1 cellular context compared by ENCODE assay signal in the genomic region with DNA sequence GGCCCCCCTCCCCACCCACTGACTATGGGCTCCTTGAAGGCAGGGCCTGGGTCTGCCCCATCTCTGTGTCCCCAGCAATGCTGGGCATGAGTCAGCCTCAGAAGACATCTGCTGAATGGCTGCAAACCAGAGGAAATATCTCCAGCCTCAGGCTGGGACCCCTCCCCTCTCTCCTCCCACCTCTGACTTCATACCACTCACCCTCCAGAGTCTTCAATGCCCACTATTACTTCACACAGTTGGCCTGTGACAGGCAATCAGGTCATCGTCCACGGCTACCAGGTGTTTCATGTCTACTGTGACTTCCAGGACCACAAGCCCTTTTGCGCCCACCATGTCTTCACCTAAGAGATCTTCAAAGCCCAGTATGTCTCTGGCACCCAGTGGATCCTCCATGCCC.
TF ChIP-seq lines count a peak whose summit lies in the region.

A gene with protein sequence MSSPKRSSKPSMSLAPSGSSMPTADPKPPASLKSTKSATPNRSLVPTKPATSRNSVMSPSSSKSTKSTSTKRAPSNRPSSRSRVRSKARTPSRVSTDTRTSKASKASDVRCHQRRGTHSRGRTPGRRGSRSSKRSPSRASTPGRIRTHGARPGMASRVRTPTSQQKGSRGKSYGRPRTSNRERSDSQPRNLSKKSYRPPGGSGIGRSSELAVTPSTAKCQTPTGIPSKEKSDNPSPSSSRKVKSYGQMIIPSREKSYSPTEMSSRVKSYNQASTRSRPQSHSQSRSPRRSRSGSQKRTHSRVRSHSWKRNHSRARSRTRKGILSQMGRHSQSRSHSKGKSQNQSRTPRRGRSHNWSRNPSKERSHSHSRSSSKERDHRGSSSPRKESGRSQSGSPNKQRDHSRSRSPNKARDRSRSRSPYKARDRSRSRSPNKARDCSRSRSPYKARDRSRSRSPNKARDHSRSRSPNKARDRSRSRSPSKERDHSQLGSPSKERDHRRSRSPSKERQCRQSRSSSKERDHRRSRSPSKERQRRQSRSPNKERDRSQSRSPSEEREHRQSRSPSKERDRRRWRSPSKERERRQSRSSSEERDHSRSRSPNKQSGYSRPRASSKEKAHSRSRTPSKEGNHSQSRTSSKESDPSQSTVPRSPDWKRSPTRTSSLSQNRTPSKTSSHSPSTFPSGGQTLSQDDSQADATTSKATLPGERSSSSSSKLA (plus strand): TSS at position 301 of the 400 bp plus-strand sequence. CDS start 34 bp downstream, at position 335.

TF ChIP-seq in WTC11, 78 proteins besides CTCF, POLR2A, EP300 and RAD21:
- TF ChIP-seq SOX15 (CRISPR knock-in tag; IDR thresholded peaks at IDR 0.05) (no peak), SMAD4 (CRISPR knock-in tag; IDR thresholded peaks at IDR 0.05) (no peak), ZNF138 (CRISPR knock-in tag; conservative IDR thresholded peaks at IDR 0.05) (no peak), ATF1 (CRISPR knock-in tag; IDR thresholded peaks at IDR 0.05) (no peak), NFE2L1 (CRISPR knock-in tag; IDR thresholded peaks at IDR 0.05) (no peak), TEAD1 (CRISPR knock-in tag; IDR thresholded peaks at IDR 0.05) (no peak), MXD4 (CRISPR knock-in tag; IDR thresholded peaks at IDR 0.05; ENCODE audit: borderline replicate concordance) (no peak), IRF2 (CRISPR knock-in tag; IDR thresholded peaks at IDR 0.05; ENCODE audit: borderline replicate concordance, low read depth) (no peak), NFYB (CRISPR knock-in tag; conservative IDR thresholded peaks at IDR 0.05; ENCODE audit: low read depth) (no peak), ZNF232 (CRISPR knock-in tag; IDR thresholded peaks at IDR 0.05) (no peak)
- TF ChIP-seq, protein P1, sequence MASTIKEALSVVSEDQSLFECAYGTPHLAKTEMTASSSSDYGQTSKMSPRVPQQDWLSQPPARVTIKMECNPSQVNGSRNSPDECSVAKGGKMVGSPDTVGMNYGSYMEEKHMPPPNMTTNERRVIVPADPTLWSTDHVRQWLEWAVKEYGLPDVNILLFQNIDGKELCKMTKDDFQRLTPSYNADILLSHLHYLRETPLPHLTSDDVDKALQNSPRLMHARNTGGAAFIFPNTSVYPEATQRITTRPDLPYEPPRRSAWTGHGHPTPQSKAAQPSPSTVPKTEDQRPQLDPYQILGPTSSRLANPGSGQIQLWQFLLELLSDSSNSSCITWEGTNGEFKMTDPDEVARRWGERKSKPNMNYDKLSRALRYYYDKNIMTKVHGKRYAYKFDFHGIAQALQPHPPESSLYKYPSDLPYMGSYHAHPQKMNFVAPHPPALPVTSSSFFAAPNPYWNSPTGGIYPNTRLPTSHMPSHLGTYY (CRISPR knock-in tag; IDR thresholded peaks at IDR 0.05): no peak
- TF ChIP-seq, protein P2, sequence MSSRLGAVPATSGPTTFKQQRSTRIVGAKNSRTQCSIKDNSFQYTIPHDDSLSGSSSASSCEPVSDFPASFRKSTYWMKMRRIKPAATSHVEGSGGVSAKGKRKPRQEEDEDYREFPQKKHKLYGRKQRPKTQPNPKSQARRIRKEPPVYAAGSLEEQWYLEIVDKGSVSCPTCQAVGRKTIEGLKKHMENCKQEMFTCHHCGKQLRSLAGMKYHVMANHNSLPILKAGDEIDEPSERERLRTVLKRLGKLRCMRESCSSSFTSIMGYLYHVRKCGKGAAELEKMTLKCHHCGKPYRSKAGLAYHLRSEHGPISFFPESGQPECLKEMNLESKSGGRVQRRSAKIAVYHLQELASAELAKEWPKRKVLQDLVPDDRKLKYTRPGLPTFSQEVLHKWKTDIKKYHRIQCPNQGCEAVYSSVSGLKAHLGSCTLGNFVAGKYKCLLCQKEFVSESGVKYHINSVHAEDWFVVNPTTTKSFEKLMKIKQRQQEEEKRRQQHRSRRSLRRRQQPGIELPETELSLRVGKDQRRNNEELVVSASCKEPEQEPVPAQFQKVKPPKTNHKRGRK (CRISPR knock-in tag; IDR thresholded peaks at IDR 0.05; ENCODE audit: borderline replicate concordance): no peak
- TF ChIP-seq, protein P3, sequence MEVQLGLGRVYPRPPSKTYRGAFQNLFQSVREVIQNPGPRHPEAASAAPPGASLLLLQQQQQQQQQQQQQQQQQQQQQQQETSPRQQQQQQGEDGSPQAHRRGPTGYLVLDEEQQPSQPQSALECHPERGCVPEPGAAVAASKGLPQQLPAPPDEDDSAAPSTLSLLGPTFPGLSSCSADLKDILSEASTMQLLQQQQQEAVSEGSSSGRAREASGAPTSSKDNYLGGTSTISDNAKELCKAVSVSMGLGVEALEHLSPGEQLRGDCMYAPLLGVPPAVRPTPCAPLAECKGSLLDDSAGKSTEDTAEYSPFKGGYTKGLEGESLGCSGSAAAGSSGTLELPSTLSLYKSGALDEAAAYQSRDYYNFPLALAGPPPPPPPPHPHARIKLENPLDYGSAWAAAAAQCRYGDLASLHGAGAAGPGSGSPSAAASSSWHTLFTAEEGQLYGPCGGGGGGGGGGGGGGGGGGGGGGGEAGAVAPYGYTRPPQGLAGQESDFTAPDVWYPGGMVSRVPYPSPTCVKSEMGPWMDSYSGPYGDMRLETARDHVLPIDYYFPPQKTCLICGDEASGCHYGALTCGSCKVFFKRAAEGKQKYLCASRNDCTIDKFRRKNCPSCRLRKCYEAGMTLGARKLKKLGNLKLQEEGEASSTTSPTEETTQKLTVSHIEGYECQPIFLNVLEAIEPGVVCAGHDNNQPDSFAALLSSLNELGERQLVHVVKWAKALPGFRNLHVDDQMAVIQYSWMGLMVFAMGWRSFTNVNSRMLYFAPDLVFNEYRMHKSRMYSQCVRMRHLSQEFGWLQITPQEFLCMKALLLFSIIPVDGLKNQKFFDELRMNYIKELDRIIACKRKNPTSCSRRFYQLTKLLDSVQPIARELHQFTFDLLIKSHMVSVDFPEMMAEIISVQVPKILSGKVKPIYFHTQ (CRISPR knock-in tag; IDR thresholded peaks at IDR 0.05): no peak
- TF ChIP-seq, protein P4, sequence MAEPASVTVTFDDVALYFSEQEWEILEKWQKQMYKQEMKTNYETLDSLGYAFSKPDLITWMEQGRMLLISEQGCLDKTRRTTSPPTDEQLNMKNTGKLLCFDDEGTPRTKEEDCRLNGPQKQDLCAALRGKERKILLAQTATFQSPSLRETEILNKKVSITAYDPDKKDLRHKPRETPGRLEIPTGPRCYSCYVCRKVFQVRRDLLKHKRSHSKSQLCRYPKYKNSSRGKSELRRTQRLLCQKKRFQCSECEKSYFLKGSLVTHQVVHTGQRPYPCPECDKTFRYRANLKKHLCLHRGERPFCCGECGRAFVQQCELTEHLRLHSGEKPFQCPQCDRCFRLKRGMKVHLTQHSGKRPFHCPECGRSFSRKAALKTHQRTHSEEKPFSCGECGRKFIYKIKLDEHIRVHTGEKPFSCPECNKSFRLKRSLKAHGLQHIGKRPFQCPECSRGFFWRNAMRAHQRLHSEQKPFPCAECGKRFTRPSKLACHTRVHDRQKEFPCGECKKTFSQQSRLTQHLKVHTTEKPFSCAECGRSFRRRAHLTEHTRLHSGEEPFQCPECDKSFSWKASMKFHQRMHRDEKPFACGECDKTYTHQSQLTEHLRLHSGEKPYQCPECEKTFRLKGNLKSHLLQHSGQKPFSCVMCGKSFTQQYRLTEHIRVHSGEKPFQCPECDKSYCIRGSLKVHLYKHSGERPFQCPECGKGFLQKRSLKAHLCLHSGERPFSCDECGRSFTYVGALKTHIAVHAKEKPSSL (CRISPR knock-in tag; conservative IDR thresholded peaks at IDR 0.05): no peak
- TF ChIP-seq, protein P5, sequence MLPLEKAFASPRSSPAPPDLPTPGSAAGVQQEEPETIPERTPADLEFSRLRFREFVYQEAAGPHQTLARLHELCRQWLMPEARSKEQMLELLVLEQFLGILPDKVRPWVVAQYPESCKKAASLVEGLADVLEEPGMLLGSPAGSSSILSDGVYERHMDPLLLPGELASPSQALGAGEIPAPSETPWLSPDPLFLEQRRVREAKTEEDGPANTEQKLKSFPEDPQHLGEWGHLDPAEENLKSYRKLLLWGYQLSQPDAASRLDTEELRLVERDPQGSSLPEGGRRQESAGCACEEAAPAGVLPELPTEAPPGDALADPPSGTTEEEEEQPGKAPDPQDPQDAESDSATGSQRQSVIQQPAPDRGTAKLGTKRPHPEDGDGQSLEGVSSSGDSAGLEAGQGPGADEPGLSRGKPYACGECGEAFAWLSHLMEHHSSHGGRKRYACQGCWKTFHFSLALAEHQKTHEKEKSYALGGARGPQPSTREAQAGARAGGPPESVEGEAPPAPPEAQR (CRISPR knock-in tag; IDR thresholded peaks at IDR 0.05): no peak
